ENCODE assay signal across 8 cellular contexts in the genomic region with DNA sequence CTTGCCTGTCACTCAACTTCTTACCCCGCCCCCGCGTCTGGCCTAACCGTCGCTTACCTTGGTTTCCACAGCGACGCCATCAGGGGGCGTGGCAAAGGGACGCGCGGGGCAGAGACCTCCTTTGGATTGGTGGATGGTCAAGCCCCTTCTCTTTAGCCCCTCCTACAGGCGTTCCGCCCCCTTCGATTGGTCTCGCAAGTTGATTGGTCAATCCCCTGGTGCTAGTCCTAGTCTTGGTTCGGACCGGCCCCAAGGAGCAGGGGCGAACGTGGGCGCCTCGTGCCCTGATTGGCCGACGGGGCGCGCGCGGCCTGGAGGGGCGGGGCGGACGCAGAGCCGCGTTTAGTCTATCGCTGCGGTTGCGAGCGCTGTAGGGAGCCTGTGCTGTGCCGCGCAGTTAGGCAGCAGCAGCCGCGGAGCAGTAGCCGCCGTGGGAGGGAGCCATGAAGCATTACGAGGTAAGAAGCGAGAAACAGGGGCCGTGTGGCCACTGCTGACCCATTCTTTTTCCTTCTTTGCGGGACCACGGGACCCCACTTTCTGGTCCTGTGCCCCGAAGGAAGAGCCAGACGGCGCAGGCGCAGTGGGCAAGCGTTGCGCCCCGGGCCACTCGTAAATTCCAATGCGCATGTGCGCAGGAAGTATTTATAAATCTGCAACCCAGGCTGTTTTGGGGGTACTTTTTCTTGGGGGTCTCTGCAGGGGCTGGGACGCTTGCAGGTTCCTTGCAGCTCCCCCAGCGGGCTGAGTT. TPM values are rescaled to one million over a fixed set of nuclear protein-coding genes. Genes with fewer than 3 reads are reported as not detected.
A peak's percentile ranks its signal among the peaks of the same experiment; 100 is the strongest.
DNase-seq lines count a peak whose midpoint lies in the region; ATAC-seq lines count a peak whose summit lies in the region.

A gene with protein sequence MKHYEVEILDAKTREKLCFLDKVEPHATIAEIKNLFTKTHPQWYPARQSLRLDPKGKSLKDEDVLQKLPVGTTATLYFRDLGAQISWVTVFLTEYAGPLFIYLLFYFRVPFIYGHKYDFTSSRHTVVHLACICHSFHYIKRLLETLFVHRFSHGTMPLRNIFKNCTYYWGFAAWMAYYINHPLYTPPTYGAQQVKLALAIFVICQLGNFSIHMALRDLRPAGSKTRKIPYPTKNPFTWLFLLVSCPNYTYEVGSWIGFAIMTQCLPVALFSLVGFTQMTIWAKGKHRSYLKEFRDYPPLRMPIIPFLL (plus strand): TSS at position 341 of the 751 bp plus-strand sequence. CDS start 103 bp downstream, at position 444.

- peak within 1 kb of the TSS; percentile 79 for H3K4me3 ChIP-seq in GM08714 (ENCODE audit: low read length)

- DNase-seq in NCI-H1092 treated with DMSO at 0.1 percent for 48 hours (lab: John Stamatoyannopoulos, UW) (peak; percentile 99), SKM-1 (lab: John Stamatoyannopoulos, UW; ENCODE audit: unreplicated experiment) (peak; percentile 98), globus pallidus (ENCODE audit: low spot score) (peak; percentile 100), occipital lobe (lab: John Stamatoyannopoulos, UW) (peak; percentile 100)
- peak; percentile 100 for DNase-seq in activated naive CD4-positive, alpha-beta T cell treated with anti-CD3 and anti-CD28 coated beads, Interleukin-2, amount 50 U/mL, for 72 hours (ENCODE audit: low spot score in 2 of 2)

- no peaks in the 10 kb centered on the region for H3K9me3 Mint-ChIP-seq in activated naive CD4-positive, alpha-beta T cell treated with anti-CD3 and anti-CD28 coated beads, Interleukin-2, amount 50 U/mL, for 72 hours

- H3K27ac Mint-ChIP-seq in activated naive CD4-positive, alpha-beta T cell treated with anti-CD3 and anti-CD28 coated beads, Interleukin-2, amount 50 U/mL, for 72 hours, result peak within 1 kb of the TSS; percentile 94 to 96

- peaks cover 0 to 5% of the 10 kb centered on the region in 2 donors for H3K36me3 Mint-ChIP-seq in activated naive CD4-positive, alpha-beta T cell treated with anti-CD3 and anti-CD28 coated beads, Interleukin-2, amount 50 U/mL, for 72 hours

- H3K27ac ChIP-seq in temporal lobe (ENCODE audit: low read depth, low read length), result peak within 1 kb of the TSS; percentile 91

- peak; percentile 97 for ATAC-seq in HG02610 (IDR thresholded peaks at IDR 0.05; ENCODE audit: unreplicated experiment)
- ATAC-seq in activated naive CD4-positive, alpha-beta T cell treated with anti-CD3 and anti-CD28 coated beads, Interleukin-2, amount 50 U/mL, for 72 hours, result peak; percentile 96

RNA-seq across cellular contexts. Expression of the gene that starts here (rescaled TPM):
- 100 to 1,000 TPM; 116 to 118 TPM for total RNA-seq in activated naive CD4-positive, alpha-beta T cell treated with anti-CD3 and anti-CD28 coated beads, Interleukin-2, amount 50 U/mL, for 72 hours
- total RNA-seq in occipital lobe, result 12.8 TPM
- 12.0 TPM for total RNA-seq in temporal lobe

Comparison
In these comparisons a context has a peak if more than half of its experiments do, and no peak if none do; other contexts are left out.
1. Peak in every context shown above with its lines: DNase-seq, ATAC-seq, H3K4me3 ChIP-seq and H3K27ac ChIP-seq.